8 cellular contexts compared by ENCODE assay signal in genomic region chr14:23555882-23556699, GRCh38. TPM values are rescaled to one million over a fixed set of nuclear protein-coding genes. Genes with fewer than 3 reads are reported as not detected.
A peak's percentile ranks its signal among the peaks of the same experiment; 100 is the strongest.
DNase-seq lines count a peak whose midpoint lies in the region; ATAC-seq lines count a peak whose summit lies in the region.

THTPA (plus strand) TSS chr14:23556271; CDS start chr14:23556758, 487 bp downstream.

- H2BK120ac ChIP-seq in mesendoderm (ENCODE audit: low read depth, low read length): no peak within 1 kb of the TSS

- no peaks in the 10 kb centered on the region for H3K27me3 Mint-ChIP-seq in CD8-positive, alpha-beta memory T cell

- peak; percentile 91 for ATAC-seq in GM19468 (IDR thresholded peaks at IDR 0.05; ENCODE audit: extremely low read depth, unreplicated experiment)

- H3K23ac ChIP-seq in mesendoderm (ENCODE audit: low read length): peak within 1 kb of the TSS; percentile 85

- DNase-seq in CD8-positive, alpha-beta memory T cell: peak; percentile 86 to 96 (median 90)
- peak; percentile 85 for DNase-seq in HS-27A (ENCODE audit: low read depth)
- peak; percentile 91 for DNase-seq in NK-92 treated with Interleukin-12 subunit alpha and Interleukin-12 subunit beta, amount 100 ng/mL, for 24 hours (lab: John Stamatoyannopoulos, UW)
- peak; percentile 96 for DNase-seq in activated CD8-positive, alpha-beta memory T cell treated with anti-CD3 and anti-CD28 coated beads for 24 hours
- DNase-seq in effector memory CD4-positive, alpha-beta T cell: peak; percentile 82 to 89 (median 87)
- DNase-seq in mesendoderm: peak; percentile 98
- peak; percentile 87 for DNase-seq in stimulated activated CD8-positive, alpha-beta memory T cell treated with anti-CD3 and anti-CD28 coated beads, Interleukin-12 subunit alpha, Interleukin-12 subunit beta, amount 100 ng/mL, for 4 hours (ENCODE audit: low read depth)

- peak within 1 kb of the TSS; percentile 61 for H3K4ac ChIP-seq in mesendoderm (ENCODE audit: low read depth, low read length)

- POLR2A ChIA-PET in CD8-positive, alpha-beta memory T cell (lab: Charles Lee): interaction anchor here (0.8 to 1.6 kb wide), 3 partner anchors 12 to 86 kb away, joined by 3 to 6 read pairs (median 4); partner anchors contain the start of genes AP1G2 and NGDN

- H3K4me3 ChIP-seq in CD8-positive, alpha-beta memory T cell (ENCODE audit: low read length): peak within 1 kb of the TSS; percentile 78
- H3K4me3 ChIP-seq in effector memory CD4-positive, alpha-beta T cell (ENCODE audit: insufficient read depth, low read depth, low read length, poor library complexity, severe bottlenecking): peak within 1 kb of the TSS; percentile 96
- H3K4me3 ChIP-seq in mesendoderm (ENCODE audit: low read length): peak within 1 kb of the TSS; percentile 78

- H3K36me3 Mint-ChIP-seq in CD8-positive, alpha-beta memory T cell: peaks cover 0 to 34% (median 3%) of the 10 kb centered on the region in 3 donors

- H3K56ac ChIP-seq in mesendoderm (ENCODE audit: low read length): peak within 1 kb of the TSS; percentile 99

- peak within 1 kb of the TSS; percentile 78 for H3K27ac ChIP-seq in CD8-positive, alpha-beta memory T cell (ENCODE audit: low read depth, low read length)
- H3K27ac ChIP-seq in effector memory CD4-positive, alpha-beta T cell (ENCODE audit: insufficient read depth, low read length, poor library complexity, severe bottlenecking): peak within 1 kb of the TSS; percentile 88
- peak within 1 kb of the TSS; percentile 47 for H3K27ac ChIP-seq in mesendoderm (ENCODE audit: low read depth, low read length)

- no peak within 1 kb of the TSS for H2BK15ac ChIP-seq in mesendoderm (replicated peaks; ENCODE audit: low read depth)

- no peaks in the 10 kb centered on the region for H3K9me3 Mint-ChIP-seq in CD8-positive, alpha-beta memory T cell

- peak within 1 kb of the TSS; percentile 93 to 99 (median 96) for H3K27ac Mint-ChIP-seq in CD8-positive, alpha-beta memory T cell

- H3K4me3 Mint-ChIP-seq in CD8-positive, alpha-beta memory T cell: peak within 1 kb of the TSS; percentile 94 to 99 (median 96)

- peak within 1 kb of the TSS; percentile 86 for H3K4me2 ChIP-seq in mesendoderm (ENCODE audit: low read length)

- no peaks in the 10 kb centered on the region for H3K79me2 ChIP-seq in mesendoderm (ENCODE audit: control insufficient read depth, insufficient read depth, low read length)

- CTCF ChIA-PET in CD8-positive, alpha-beta memory T cell (lab: Charles Lee): interaction anchor here (0.8 to 8.9 kb wide), 6 partner anchors 14 to 78 kb away, joined by 3 to 105 read pairs (median 8); no protein-coding TSS in a partner anchor

- H3K79me1 ChIP-seq in mesendoderm (ENCODE audit: low read length): no peaks in the 10 kb centered on the region

- H2AK5ac ChIP-seq in mesendoderm (ENCODE audit: low read length): no peak within 1 kb of the TSS

- peak within 1 kb of the TSS; percentile 66 for H3K9ac ChIP-seq in mesendoderm (ENCODE audit: low read length)

- no peak within 1 kb of the TSS for H4K5ac ChIP-seq in mesendoderm (ENCODE audit: low read length)

- no peaks in the 10 kb centered on the region for H3K9me3 ChIP-seq in CD8-positive, alpha-beta memory T cell (ENCODE audit: low read length)
- H3K9me3 ChIP-seq in effector memory CD4-positive, alpha-beta T cell (ENCODE audit: control insufficient read depth, low read length): no peaks in the 10 kb centered on the region

- no CpG with 5 or more reads among the region's 54 CpGs for WGBS in mesendoderm (ENCODE audit: extremely low coverage, insufficient coverage, low lambda C conversion rate)

- no peaks in the 10 kb centered on the region for H3K27me3 ChIP-seq in CD8-positive, alpha-beta memory T cell (ENCODE audit: insufficient read depth, low read length, poor library complexity, severe bottlenecking)
- peaks cover 2% of the 10 kb centered on the region for H3K27me3 ChIP-seq in effector memory CD4-positive, alpha-beta T cell (replicated peaks; ENCODE audit: control insufficient read depth, insufficient read depth, low read length, poor library complexity, severe bottlenecking)
- H3K27me3 ChIP-seq in mesendoderm (ENCODE audit: insufficient read depth, low read length, poor library complexity): no peaks in the 10 kb centered on the region

- peak within 1 kb of the TSS; percentile 29 for H4K8ac ChIP-seq in mesendoderm (ENCODE audit: low read depth, low read length)

- H3K36me3 ChIP-seq in CD8-positive, alpha-beta memory T cell (ENCODE audit: insufficient read depth, low read length): peaks cover 16% of the 10 kb centered on the region
- H3K36me3 ChIP-seq in effector memory CD4-positive, alpha-beta T cell (ENCODE audit: control insufficient read depth, insufficient read depth, low read length): peaks cover 25% of the 10 kb centered on the region
- peaks cover 7% of the 10 kb centered on the region for H3K36me3 ChIP-seq in mesendoderm (ENCODE audit: control insufficient read depth, insufficient read depth, low read length)

- peaks cover 24% of the 10 kb centered on the region for H3K4me1 ChIP-seq in CD8-positive, alpha-beta memory T cell (ENCODE audit: insufficient read depth, low read length)
- peaks cover 20% of the 10 kb centered on the region for H3K4me1 ChIP-seq in effector memory CD4-positive, alpha-beta T cell (ENCODE audit: control insufficient read depth, insufficient read depth, low read length, poor library complexity, severe bottlenecking)
- no peaks in the 10 kb centered on the region for H3K4me1 ChIP-seq in mesendoderm (ENCODE audit: control insufficient read depth, low read depth, low read length)

- H3K18ac ChIP-seq in mesendoderm (ENCODE audit: low read length): peak within 1 kb of the TSS; percentile 18

- H3K4me1 Mint-ChIP-seq in CD8-positive, alpha-beta memory T cell: peaks cover 29 to 37% (median 31%) of the 10 kb centered on the region in 3 donors

- peak within 1 kb of the TSS; percentile 85 for H2BK5ac ChIP-seq in mesendoderm (ENCODE audit: low read length)

RNA-seq across cellular contexts. Expression of gene THTPA, which starts in this region (rescaled TPM):
- total RNA-seq in CD8-positive, alpha-beta memory T cell: 10 to 100 TPM; 13.4 TPM
- 10.7 TPM for polyA plus RNA-seq in CD8-positive, alpha-beta memory T cell
- polyA plus RNA-seq in mesendoderm (2013, experiment 1 of 2): 5.0 TPM
- polyA plus RNA-seq in mesendoderm (2013, experiment 2 of 2): 5.9 TPM

Comparison
In these comparisons a context has a peak if more than half of its experiments do, and no peak if none do; other contexts are left out.
1. Peak in every context shown above with its lines: DNase-seq, ATAC-seq, H3K4me3 ChIP-seq and H3K27ac ChIP-seq.